21 cellular contexts compared by ENCODE assay signal in genomic region chr7:45216181-45216580, GRCh38. TPM values are rescaled to one million over a fixed set of nuclear protein-coding genes. Genes with fewer than 3 reads are reported as not detected.
A peak's percentile ranks its signal among the peaks of the same experiment; 100 is the strongest.
DNase-seq lines count a peak whose midpoint lies in the region; ATAC-seq, FAIRE-seq and TF ChIP-seq lines count a peak whose summit lies in the region.
"Had no signal": no experiment of that assay in that cellular context is flagged by ENCODE, and none has a peak within 500 bp of the region (broad histone marks: within the 10 kb centered on the region; RNA-seq: fewer than 3 reads in every experiment).

No MANE protein-coding gene starts in this region.

- H3K27ac ChIP-seq in right atrium auricular region: no peak overlapping the region
- no peak overlapping the region for H3K27ac ChIP-seq in K562 (ENCODE audit: extremely low read depth, low read depth, low read length)
- H3K27ac ChIP-seq: BLaER1, GM23248, HL-60 had no signal

- POLR2A ChIA-PET in K562 (lab: Yijun Ruan, JAX): interaction anchor here (1.2 to 1.4 kb wide), 2 partner anchors 11 to 14 kb away, joined by 3 to 7 read pairs; no protein-coding TSS in a partner anchor

- no peak for TF ChIP-seq EP300 in K562 (IDR thresholded peaks at IDR 0.05; ENCODE audit: low read length)

- H4K20me1 ChIP-seq in K562 (replicated peaks; ENCODE audit: control insufficient read depth, insufficient read depth, low read length): no peaks in the 10 kb centered on the region; the same call in 1 of the 2 replicates
- H4K20me1 ChIP-seq: BLaER1 had no signal

- H3K4me3 ChIP-seq in right atrium auricular region: no peak overlapping the region
- H3K4me3 ChIP-seq in K562: no peak overlapping the region
- H3K4me3 ChIP-seq in HAP-1: no peak overlapping the region
- H3K4me3 ChIP-seq: BLaER1, GM23248 had no signal

- TF ChIP-seq CTCF in right atrium auricular region (IDR thresholded peaks at IDR 0.05): no peak
- TF ChIP-seq CTCF in K562 (IDR thresholded peaks at IDR 0.05 in 2 of 3, conservative IDR thresholded peaks at IDR 0.05 in 1 of 3; ENCODE audit: insufficient read depth in 2 of 3, low read depth in 1 of 3, low read length in 3 of 3): no peak
- TF ChIP-seq CTCF in glutamatergic neuron (IDR thresholded peaks at IDR 0.05; ENCODE audit: partially characterized antibody, unreplicated experiment): no peak

- no peaks in the 10 kb centered on the region for H3K79me2 ChIP-seq in K562 (ENCODE audit: control insufficient read depth, insufficient read depth, low read length)

- FAIRE-seq in K562 (lab: Jason Lieb, UNC): no peak
- FAIRE-seq: A204.1, G401.6 had no signal

- CTCF ChIA-PET in K562 (lab: Yijun Ruan, JAX; ENCODE audit: low intra/inter-chr PET ratio): no interaction called here

- WGBS in K562 (ENCODE audit: insufficient coverage, low coverage, missing lambda C conversion rate): 0% methylated on average over 7 of the region's 7 CpGs

- no peak overlapping the region for H3K4me3 Mint-ChIP-seq in glutamatergic neuron (ENCODE audit: unreplicated experiment)

- no peaks in the 10 kb centered on the region for H3K9me1 ChIP-seq in K562 (ENCODE audit: control insufficient read depth, insufficient read depth, low read length)

- no peak overlapping the region for H3K9ac ChIP-seq in K562 (ENCODE audit: insufficient read depth in 1 of 2, low read depth in 2 of 2, low read length in 2 of 2)
- H3K9ac ChIP-seq: BLaER1, GM23248, SK-N-SH had no signal

- H3K9me3 ChIP-seq in right atrium auricular region: no peaks in the 10 kb centered on the region
- H3K9me3 ChIP-seq in K562 (replicated peaks; ENCODE audit: control insufficient read depth, insufficient read depth, low read depth, low read length): no peaks in the 10 kb centered on the region
- no peaks in the 10 kb centered on the region for H3K9me3 ChIP-seq in HAP-1
- H3K9me3 ChIP-seq: SK-N-SH had no signal

- H2AFZ ChIP-seq in K562 (ENCODE audit: low read depth, low read length): no peak overlapping the region
- H2AFZ ChIP-seq: GM23248 had no signal

- ATAC-seq in left ventricle myocardium superior (no peak), K562 (no peak), HG02623 (IDR thresholded peaks at IDR 0.05; ENCODE audit: unreplicated experiment) (no peak)

- TF ChIP-seq POLR2A in K562 (conservative IDR thresholded peaks at IDR 0.05): no peak

- peaks cover 24% of the 10 kb centered on the region for H3K4me1 Mint-ChIP-seq in glutamatergic neuron (ENCODE audit: low read depth, unreplicated experiment)
- H3K4me1 Mint-ChIP-seq: CD4-positive, CD25-positive, alpha-beta regulatory T cell had no signal

- no TSS peak for BruUV-seq in K562 (replicated peaks; lab: Mats Ljungman, UMichigan)

- in situ Hi-C loops in K562 (cut with MboI): no loop called here
- in situ Hi-C loops in HAP-1 (cut with MboI; ENCODE audit: low sequenced_read_pairs): no loop called here

- H3K4me1 ChIP-seq in right atrium auricular region: no peaks in the 10 kb centered on the region
- H3K4me1 ChIP-seq in K562 (replicated peaks in 1 of 2; ENCODE audit: control insufficient read depth in 2 of 2, insufficient read depth in 2 of 2, low read length in 2 of 2): peaks cover 0 to 3% of the 10 kb centered on the region in 2 experiments; a peak in 1 of 5 replicates
- H3K4me1 ChIP-seq in HAP-1: no peaks in the 10 kb centered on the region

- peaks cover 6% of the 10 kb centered on the region for H3K27me3 Mint-ChIP-seq in glutamatergic neuron (ENCODE audit: unreplicated experiment)

- H3K27ac Mint-ChIP-seq in glutamatergic neuron (ENCODE audit: unreplicated experiment): peak overlapping the region; percentile 28

- no peak for TF ChIP-seq RAD21 in K562 (CRISPR knock-in tag; conservative IDR thresholded peaks at IDR 0.05 in 1 of 2, IDR thresholded peaks at IDR 0.05 in 1 of 2)

- H3K27me3 ChIP-seq in right atrium auricular region (no peaks in the 10 kb centered on the region), K562 (ENCODE audit: control insufficient read depth in 2 of 2, insufficient read depth in 2 of 2, low read length in 2 of 2) (peaks cover 11 to 42% of the 10 kb centered on the region in 2 experiments; a peak in 4 of 5 replicates), HAP-1 (ENCODE audit: low read depth) (peaks cover 9% of the 10 kb centered on the region; the same call in 1 of the 2 replicates)
- H3K27me3 ChIP-seq: BLaER1 had no signal

- intact Hi-C loops in left ventricle myocardium superior (cut with micrococcal nuclease) (no loop called here), K562 (cut with micrococcal nuclease) (no loop called here)

- H3K36me3 Mint-ChIP-seq in glutamatergic neuron (ENCODE audit: unreplicated experiment): no peaks in the 10 kb centered on the region
- H3K36me3 Mint-ChIP-seq: CD4-positive, CD25-positive, alpha-beta regulatory T cell had no signal

- peaks cover 1% of the 10 kb centered on the region for H3K9me3 Mint-ChIP-seq in glutamatergic neuron (ENCODE audit: unreplicated experiment)

- DNase-seq in right atrium auricular region (ENCODE audit: low spot score) (peak; percentile 42), left ventricle myocardium superior (no peak), K562 (ENCODE audit: extremely low read depth in 1 of 4, low spot score in 3 of 4) (no peak), glutamatergic neuron (no peak), HAP-1 (ENCODE audit: low spot score in 2 of 2) (no peak), NCI-H128 (lab: John Stamatoyannopoulos, UW; ENCODE audit: unreplicated experiment) (no peak)
- DNase-seq: CD4-positive, CD25-positive, alpha-beta regulatory T cell; GM23248; HCEC 1CT; Kasumi-1; NCI-H187; NCI-H510A treated with DMSO at 0.1 percent for 48 hours; SW 1271 had no signal

- H3K4me2 ChIP-seq in K562 (ENCODE audit: insufficient read depth, low read length): no peak overlapping the region
- H3K4me2 ChIP-seq: BLaER1, SK-N-SH had no signal

- H3K36me3 ChIP-seq in right atrium auricular region: no peaks in the 10 kb centered on the region
- no peaks in the 10 kb centered on the region for H3K36me3 ChIP-seq in K562 (ENCODE audit: control insufficient read depth, insufficient read depth, low read length)
- no peaks in the 10 kb centered on the region for H3K36me3 ChIP-seq in HAP-1 (replicated peaks)
- H3K36me3 ChIP-seq: BLaER1 had no signal

TF ChIP-seq in K562, 482 proteins besides CTCF, POLR2A, EP300 and RAD21:
- TF ChIP-seq ZNF263 (CRISPR knock-in tag; IDR thresholded peaks at IDR 0.05; ENCODE audit: borderline replicate concordance) (peak; percentile 75; the same call in 1 of the 2 replicates), CHCHD3 (CRISPR knock-in tag; IDR thresholded peaks at IDR 0.05) (no peak)
TF ChIP-seq in K562: peak in this region for 1.

RNA-seq across cellular contexts. Expression of gene RAMP3, which starts 58.6 kb away (rescaled TPM):
- total RNA-seq in right atrium auricular region: 10 to 100 TPM; 62.0 to 77.2 TPM
- total RNA-seq in left ventricle myocardium superior: 36.0 TPM
- total RNA-seq in K562 (2011; cell fraction: chromatin; rRNA removed; ENCODE audit: low replicate concordance): not detected in 2 replicates
- total RNA-seq in K562 (2011; cell fraction: nucleolus; rRNA removed): not detected in 2 replicates
- not detected in 2 replicates for total RNA-seq in K562 (2011; cell fraction: nucleoplasm; rRNA removed)
- not detected in 2 replicates for total RNA-seq in K562 (2014; rRNA removed)
- total RNA-seq in K562 (2014; rRNA removed; fragmentation: Illumina TruSeq; extraction: Trizol): not detected in 2 replicates
- not detected in 2 replicates for total RNA-seq in K562 (2015; rRNA removed; fragmentation: Illumina TruSeq; extraction: Trizol)
- total RNA-seq in K562 (2021): not detected in 2 replicates
- not detected in 2 replicates for polyA plus RNA-seq in K562 (2011; rRNA removed)
- not detected in 2 replicates for polyA plus RNA-seq in K562 (2011; cell fraction: cytosol; rRNA removed)
- not detected in 2 replicates for polyA plus RNA-seq in K562 (2011; cell fraction: nucleus; rRNA removed)
- not detected in 2 replicates for polyA plus RNA-seq in K562 (2012)
- polyA plus RNA-seq in K562 (2014; fragmentation: Illumina TruSeq; extraction: Trizol): not detected in 2 replicates
- not detected for polyA plus RNA-seq in K562 (2014; fragmentation: Nextera tagmentation; extraction: Ambion mirVana)
- polyA plus RNA-seq in K562 (2014; rRNA removed): not detected in 2 replicates
- polyA minus RNA-seq in K562 (2011; rRNA and poly(A)+ RNA removed): not detected in 2 replicates
- polyA minus RNA-seq in K562 (2011; cell fraction: cytosol; rRNA and poly(A)+ RNA removed): not detected in 2 replicates
- not detected in 2 replicates for polyA minus RNA-seq in K562 (2011; cell fraction: nucleus; rRNA and poly(A)+ RNA removed)
- not detected for total RNA-seq in glutamatergic neuron (ENCODE audit: unreplicated experiment)
- total RNA-seq: CD4-positive, CD25-positive, alpha-beta regulatory T cell; Daoy; GM23248 had no signal
- polyA plus RNA-seq: AG04450; CD4-positive, CD25-positive, alpha-beta regulatory T cell; GM23248; SK-N-SH had no signal

Comparison
In these comparisons a context has a peak if more than half of its experiments do, and no peak if none do; other contexts are left out.
1. RNA of gene RAMP3, which starts 58.6 kb away (total RNA-seq): 62.0 to 77.2 TPM in right atrium auricular region and 36.0 TPM in left ventricle myocardium superior (single experiment); not detected in K562 and not detected in glutamatergic neuron (single experiment); every median in the first group is over 10 times any median in the second.